25 cellular contexts compared by ENCODE assay signal in the genomic region with DNA sequence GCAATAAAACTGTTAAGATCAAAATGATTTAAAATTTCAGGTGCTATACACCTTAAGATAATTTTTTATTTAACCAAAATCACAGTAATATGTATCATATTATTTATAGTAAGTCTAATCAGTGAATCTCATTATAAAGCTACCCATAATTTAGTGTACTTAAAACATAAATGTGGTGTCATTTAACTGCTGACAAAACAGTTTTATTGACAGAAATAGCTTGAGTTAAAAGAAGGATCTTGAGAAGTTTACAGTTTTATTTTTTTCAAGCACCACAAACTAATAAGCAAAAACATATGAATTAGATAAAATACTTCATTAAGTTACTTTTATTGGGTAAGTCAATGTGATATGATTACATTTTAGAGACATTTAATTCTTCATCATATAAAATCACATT.
DNase-seq lines count a peak whose midpoint lies in the region; ATAC-seq, FAIRE-seq and TF ChIP-seq lines count a peak whose summit lies in the region.
"Had no signal": no experiment of that assay in that cellular context is flagged by ENCODE, and none has a peak within 500 bp of the region (broad histone marks: within the 10 kb centered on the region; RNA-seq: fewer than 3 reads in every experiment).

No MANE protein-coding gene starts in this region.

- H3K9me1 ChIP-seq in K562 (ENCODE audit: control insufficient read depth, insufficient read depth, low read length): no peaks in the 10 kb centered on the region

- TF ChIP-seq RAD21 in A549 (conservative IDR thresholded peaks at IDR 0.05 in 1 of 2, IDR thresholded peaks at IDR 0.05 in 1 of 2): no peak
- TF ChIP-seq RAD21 in K562 (CRISPR knock-in tag; conservative IDR thresholded peaks at IDR 0.05 in 1 of 2, IDR thresholded peaks at IDR 0.05 in 1 of 2): no peak
- no peak for TF ChIP-seq RAD21 in SK-N-SH (IDR thresholded peaks at IDR 0.05; ENCODE audit: low read length)

- H3F3A ChIP-seq in SK-N-SH (replicated peaks; ENCODE audit: insufficient read depth): no peaks in the 10 kb centered on the region

- H3K27ac ChIP-seq in A549: no peak overlapping the region
- H3K27ac ChIP-seq in K562 (ENCODE audit: extremely low read depth, low read depth, low read length): no peak overlapping the region
- H3K27ac ChIP-seq in small intestine (ENCODE audit: low read depth in 1 of 2, low read length in 1 of 2): no peak overlapping the region
- H3K27ac ChIP-seq in SK-N-SH (ENCODE audit: low read depth in 2 of 2, low read length in 1 of 2): no peak overlapping the region
- H3K27ac ChIP-seq: BLaER1 treated with 17β-estradiol and CSF1 and Interleukin-3, amounts not matched to agents 10 nM and 100 nM had no signal

- POLR2A ChIA-PET in A549 (lab: Yijun Ruan, JAX) (no interaction called here), K562 (lab: Yijun Ruan, JAX) (no interaction called here), SK-N-SH (lab: Yijun Ruan, JAX) (no interaction called here)

- no peak for TF ChIP-seq POLR2A in A549 (IDR thresholded peaks at IDR 0.05; ENCODE audit: low read length)
- TF ChIP-seq POLR2A in K562 (conservative IDR thresholded peaks at IDR 0.05): no peak

- no peak for TF ChIP-seq CTCF in A549 (IDR thresholded peaks at IDR 0.05)
- TF ChIP-seq CTCF in K562 (IDR thresholded peaks at IDR 0.05 in 2 of 3, conservative IDR thresholded peaks at IDR 0.05 in 1 of 3; ENCODE audit: insufficient read depth in 2 of 3, low read depth in 1 of 3, low read length in 3 of 3): no peak
- no peak for TF ChIP-seq CTCF in SK-N-SH (IDR thresholded peaks at IDR 0.05)

- H2AFZ ChIP-seq in K562 (ENCODE audit: low read depth, low read length): no peak overlapping the region
- no peak overlapping the region for H2AFZ ChIP-seq in SK-N-SH (ENCODE audit: low read depth)

- H3K4me1 ChIP-seq in A549: no peaks in the 10 kb centered on the region
- no peaks in the 10 kb centered on the region for H3K4me1 ChIP-seq in K562 (replicated peaks in 1 of 2; ENCODE audit: control insufficient read depth in 2 of 2, insufficient read depth in 2 of 2, low read length in 2 of 2)
- no peaks in the 10 kb centered on the region for H3K4me1 ChIP-seq in small intestine (ENCODE audit: control insufficient read depth in 2 of 2, insufficient read depth in 1 of 2, low read depth in 1 of 2, low read length in 1 of 2)
- no peaks in the 10 kb centered on the region for H3K4me1 ChIP-seq in SK-N-SH (ENCODE audit: control insufficient read depth in 1 of 2, insufficient read depth in 2 of 2, low read depth in 1 of 2, low read length in 1 of 2)
- H3K4me1 ChIP-seq: BE2C; BLaER1 treated with 17β-estradiol and CSF1 and Interleukin-3, amounts not matched to agents 10 nM and 100 nM; HAP-1 had no signal

- H3K9me3 Mint-ChIP-seq in effector memory CD8-positive, alpha-beta T cell: peaks cover 0 to 5% of the 10 kb centered on the region in 2 donors
- H3K9me3 Mint-ChIP-seq: HFFc6 had no signal

- H3K4me3 ChIP-seq in A549: no peak overlapping the region
- H3K4me3 ChIP-seq in K562: no peak overlapping the region
- H3K4me3 ChIP-seq in small intestine (ENCODE audit: low read depth in 1 of 2, low read length in 2 of 2): no peak overlapping the region
- no peak overlapping the region for H3K4me3 ChIP-seq in SK-N-SH (ENCODE audit: low read depth in 2 of 2, low read length in 1 of 2)
- H3K4me3 ChIP-seq: BLaER1 treated with 17β-estradiol and CSF1 and Interleukin-3, amounts not matched to agents 10 nM and 100 nM; GM12878; HAP-1 had no signal

- H3K4me2 ChIP-seq in A549 (no peak overlapping the region), K562 (ENCODE audit: insufficient read depth, low read length) (no peak overlapping the region), SK-N-SH (no peak overlapping the region)
- H3K4me2 ChIP-seq: BLaER1 treated with 17β-estradiol and CSF1 and Interleukin-3, amounts not matched to agents 10 nM and 100 nM had no signal

- in situ Hi-C loops in K562 (cut with MboI): loop anchor here (25.0 kb wide), 1 partner anchor 685 kb away; no protein-coding TSS in a partner anchor

- H3K4me3 Mint-ChIP-seq in effector memory CD8-positive, alpha-beta T cell: no peak overlapping the region
- H3K4me3 Mint-ChIP-seq: CD14-positive monocyte; CD4-positive, alpha-beta T cell; CD8-positive, alpha-beta memory T cell; HFFc6 had no signal

- H3K9me3 ChIP-seq in A549 (no peaks in the 10 kb centered on the region), K562 (replicated peaks; ENCODE audit: control insufficient read depth, insufficient read depth, low read depth, low read length) (no peaks in the 10 kb centered on the region), small intestine (ENCODE audit: control insufficient read depth, low read depth) (no peaks in the 10 kb centered on the region), SK-N-SH (no peaks in the 10 kb centered on the region)
- H3K9me3 ChIP-seq: BE2C; BLaER1 treated with 17β-estradiol and CSF1 and Interleukin-3, amounts not matched to agents 10 nM and 100 nM; HAP-1 had no signal

- H3K27me3 Mint-ChIP-seq in effector memory CD8-positive, alpha-beta T cell: no peaks in the 10 kb centered on the region
- H3K27me3 Mint-ChIP-seq: CD4-positive, alpha-beta T cell; CD8-positive, alpha-beta memory T cell had no signal

- no peaks in the 10 kb centered on the region for H3K9me2 ChIP-seq in SK-N-SH

- no peak for TF ChIP-seq EP300 in A549 (IDR thresholded peaks at IDR 0.05)
- no peak for TF ChIP-seq EP300 in K562 (IDR thresholded peaks at IDR 0.05; ENCODE audit: low read length)
- no peak for TF ChIP-seq EP300 in SK-N-SH (IDR thresholded peaks at IDR 0.05; ENCODE audit: borderline replicate concordance in 1 of 2, low read depth in 1 of 2, low read length in 1 of 2)

- no peaks in the 10 kb centered on the region for H4K20me1 ChIP-seq in K562 (replicated peaks; ENCODE audit: control insufficient read depth, insufficient read depth, low read length)
- H4K20me1 ChIP-seq in SK-N-SH (ENCODE audit: insufficient read depth): no peaks in the 10 kb centered on the region
- H4K20me1 ChIP-seq: BLaER1 treated with 17β-estradiol and CSF1 and Interleukin-3, amounts not matched to agents 10 nM and 100 nM had no signal

- no peaks in the 10 kb centered on the region for H3K4me1 Mint-ChIP-seq in effector memory CD8-positive, alpha-beta T cell (ENCODE audit: low read depth in 2 of 2)
- H3K4me1 Mint-ChIP-seq: CD14-positive monocyte; CD8-positive, alpha-beta memory T cell had no signal

- intact Hi-C loops in K562 (cut with micrococcal nuclease): no loop called here

- FAIRE-seq in A549 (lab: Jason Lieb, UNC) (no peak), K562 (lab: Jason Lieb, UNC) (no peak), islet of Langerhans (lab: Jason Lieb, UNC) (peak; percentile 87), small intestine (lab: Jason Lieb, UNC) (peak; percentile 33)
- FAIRE-seq: D721Med, GM12878, GM19239, H54 had no signal

- DNase-seq in A549 (ENCODE audit: low read depth in 1 of 2, low spot score in 1 of 2) (no peak), K562 (ENCODE audit: extremely low read depth in 1 of 4, low spot score in 3 of 4) (no peak), small intestine (no peak), SK-N-SH (no peak)
- DNase-seq in effector memory CD8-positive, alpha-beta T cell: no peak
- DNase-seq: ACHN; AML-193; BE2C; CD4-positive, alpha-beta T cell; CD8-positive, alpha-beta memory T cell; DMS 273 treated with DMSO at 0.1 percent for 48 hours; DMS79; EL; GDM1; GOT3; HFFc6 had no signal

- no peaks in the 10 kb centered on the region for H3K27me3 ChIP-seq in K562 (ENCODE audit: control insufficient read depth in 2 of 2, insufficient read depth in 2 of 2, low read length in 2 of 2)
- no peaks in the 10 kb centered on the region for H3K27me3 ChIP-seq in small intestine (ENCODE audit: control insufficient read depth in 2 of 2, insufficient read depth in 2 of 2, low read length in 2 of 2)
- peaks cover 28% of the 10 kb centered on the region; the same call in 1 of the 2 replicates for H3K27me3 ChIP-seq in SK-N-SH (ENCODE audit: insufficient read depth)
- H3K27me3 ChIP-seq: BLaER1 treated with 17β-estradiol and CSF1 and Interleukin-3, amounts not matched to agents 10 nM and 100 nM had no signal

- H3K79me2 ChIP-seq in K562 (ENCODE audit: control insufficient read depth, insufficient read depth, low read length) (no peaks in the 10 kb centered on the region), SK-N-SH (ENCODE audit: insufficient read depth) (no peaks in the 10 kb centered on the region)

- no TSS peak for BruUV-seq in K562 (replicated peaks; lab: Mats Ljungman, UMichigan)

- no peaks in the 10 kb centered on the region for H3K36me3 Mint-ChIP-seq in effector memory CD8-positive, alpha-beta T cell (ENCODE audit: insufficient read depth)
- H3K36me3 Mint-ChIP-seq: CD14-positive monocyte; CD8-positive, alpha-beta memory T cell had no signal

- H3K36me3 ChIP-seq in K562 (ENCODE audit: control insufficient read depth, insufficient read depth, low read length) (no peaks in the 10 kb centered on the region), small intestine (ENCODE audit: control insufficient read depth in 2 of 2, insufficient read depth in 2 of 2, low read length in 2 of 2) (no peaks in the 10 kb centered on the region), SK-N-SH (replicated peaks in 1 of 2; ENCODE audit: control insufficient read depth in 1 of 2, insufficient read depth in 2 of 2, low read length in 1 of 2) (no peaks in the 10 kb centered on the region)
- H3K36me3 ChIP-seq: BE2C; BLaER1 treated with 17β-estradiol and CSF1 and Interleukin-3, amounts not matched to agents 10 nM and 100 nM; HAP-1 had no signal

- H3K9ac ChIP-seq in K562 (ENCODE audit: insufficient read depth in 1 of 2, low read depth in 2 of 2, low read length in 2 of 2) (no peak overlapping the region), SK-N-SH (no peak overlapping the region)
- H3K9ac ChIP-seq: BLaER1 treated with 17β-estradiol and CSF1 and Interleukin-3, amounts not matched to agents 10 nM and 100 nM had no signal

- CTCF ChIA-PET in A549 (lab: Yijun Ruan, JAX) (interaction anchor here (1.3 kb wide), 1 partner anchor 23 kb away, joined by 3 read pairs; no protein-coding TSS in a partner anchor), K562 (lab: Yijun Ruan, JAX; ENCODE audit: low intra/inter-chr PET ratio) (no interaction called here), SK-N-SH (lab: Yijun Ruan, JAX) (interaction anchor here (0.6 to 1.4 kb wide), 2 partner anchors 687 to 770 kb away, joined by 3 to 4 read pairs; no protein-coding TSS in a partner anchor)

- no peak overlapping the region for H3K27ac Mint-ChIP-seq in effector memory CD8-positive, alpha-beta T cell
- H3K27ac Mint-ChIP-seq: CD14-positive monocyte; CD4-positive, alpha-beta T cell; CD8-positive, alpha-beta memory T cell; HFFc6 had no signal

- ATAC-seq in A549: no peak
- no peak for ATAC-seq in K562
- ATAC-seq in effector memory CD8-positive, alpha-beta T cell (replicated peaks): no peak
- no peak for ATAC-seq in HG02970 (IDR thresholded peaks at IDR 0.05; ENCODE audit: low FRiP score, unreplicated experiment)
- ATAC-seq: GM12878 had no signal

TF ChIP-seq in A549, 52 proteins besides CTCF, POLR2A, EP300 and RAD21 (continues in another document):
- peak; percentile 63 for TF ChIP-seq MAFK (IDR thresholded peaks at IDR 0.05; ENCODE audit: partially characterized antibody)

TF ChIP-seq in K562, 482 proteins besides CTCF, POLR2A, EP300 and RAD21 (continues in another document):
- no peak for TF ChIP-seq EZH2 (IDR thresholded peaks at IDR 0.05; ENCODE audit: borderline replicate concordance, low read depth, low read length)

TF ChIP-seq in SK-N-SH, 30 proteins besides CTCF, POLR2A, EP300 and RAD21 (continues in another document):
- TF ChIP-seq NFIC (IDR thresholded peaks at IDR 0.05; ENCODE audit: borderline replicate concordance) (no peak), EZH2phosphoT487 (IDR thresholded peaks at IDR 0.05; ENCODE audit: borderline replicate concordance, low read depth) (no peak)

Comparison
In these comparisons a context has a peak if more than half of its experiments do, and no peak if none do; other contexts are left out.
1. Of the 35 proteins assayed by ChIP-seq in both K562 and A549: peak only in K562: none; only in A549: MAFK; in both: none; in neither: 34.